Comparison of ENCODE assay signal across 7 cellular contexts in genomic region chr6:31128093-31128676, GRCh38.
DNase-seq lines count a peak whose midpoint lies in the region; ATAC-seq and TF ChIP-seq lines count a peak whose summit lies in the region.

No MANE protein-coding gene starts in this region.

- DNase-seq in GM12864 (ENCODE audit: low read depth), result peak; percentile 21
- DNase-seq in NCI-H1092 treated with DMSO at 0.1 percent for 48 hours (lab: John Stamatoyannopoulos, UW), result peak; percentile 2
- DNase-seq in activated CD4-positive, CD25-positive, alpha-beta regulatory T cell treated with anti-CD3 and anti-CD28 coated beads, Interleukin-2, amount 50 U/mL, for 72 hours, result peak; percentile 80
- DNase-seq in central memory CD8-positive, alpha-beta T cell (ENCODE audit: low spot score in 2 of 2), result peak; percentile 49 to 67
- peak; percentile 61 for DNase-seq in medulla oblongata (ENCODE audit: extremely low spot score)
- peak; percentile 48 to 61 for DNase-seq in stimulated activated CD8-positive, alpha-beta memory T cell treated with anti-CD3 and anti-CD28 coated beads, Interleukin-2, amount 100 ng/mL, for 48 hours (ENCODE audit: low read depth in 2 of 2)

- no peak overlapping the region for H3K4me3 Mint-ChIP-seq in central memory CD8-positive, alpha-beta T cell

- TF ChIP-seq CTCF in GM12864 (IDR thresholded peaks at IDR 0.05; ENCODE audit: low read depth, low read length, missing control alignments), result peak; percentile 94

- peaks cover 6% of the 10 kb centered on the region for H3K4me1 Mint-ChIP-seq in central memory CD8-positive, alpha-beta T cell

- no peak overlapping the region for H3K4me3 ChIP-seq in GM12864 (ENCODE audit: low read depth, low read length)

- H3K27ac Mint-ChIP-seq in central memory CD8-positive, alpha-beta T cell (ENCODE audit: low read depth), result no peak overlapping the region

- no peaks in the 10 kb centered on the region for H3K9me3 Mint-ChIP-seq in central memory CD8-positive, alpha-beta T cell

- ATAC-seq in central memory CD8-positive, alpha-beta T cell (replicated peaks; ENCODE audit: extremely low read depth, poor library complexity, severe bottlenecking), result no peak
- no peak for ATAC-seq in GM18870 (IDR thresholded peaks at IDR 0.05; ENCODE audit: unreplicated experiment)

- H3K27me3 Mint-ChIP-seq in central memory CD8-positive, alpha-beta T cell, result peaks cover 19% of the 10 kb centered on the region

- H3K36me3 Mint-ChIP-seq in central memory CD8-positive, alpha-beta T cell (ENCODE audit: insufficient read depth), result peaks cover 2% of the 10 kb centered on the region

Comparison
In these comparisons a context has a peak if more than half of its experiments do, and no peak if none do; other contexts are left out.
1. DNase-seq: peak in every context shown above with its lines; median percentile 80 in activated CD4-positive, CD25-positive, alpha-beta regulatory T cell treated with anti-CD3 and anti-CD28 coated beads, Interleukin-2, amount 50 U/mL, for 72 hours; 61 in medulla oblongata; 58 in central memory CD8-positive, alpha-beta T cell; 54 in stimulated activated CD8-positive, alpha-beta memory T cell treated with anti-CD3 and anti-CD28 coated beads, Interleukin-2, amount 100 ng/mL, for 48 hours; 21 in GM12864; 2 in NCI-H1092 treated with DMSO at 0.1 percent for 48 hours.